ENCODE assay signal across 8 cellular contexts in genomic region chr3:56753206-56753605, GRCh38. TPM values are rescaled to one million over a fixed set of nuclear protein-coding genes. Genes with fewer than 3 reads are reported as not detected.
DNase-seq lines count a peak whose midpoint lies in the region; ATAC-seq lines count a peak whose summit lies in the region.

No MANE protein-coding gene starts in this region.

- H3K27me3 ChIP-seq in adipocyte (replicated peaks; ENCODE audit: control insufficient read depth, insufficient read depth, low read length): no peaks in the 10 kb centered on the region
- H3K27me3 ChIP-seq in MG63: no peaks in the 10 kb centered on the region

- H3K4me3 ChIP-seq in adipocyte (ENCODE audit: low read length) (no peak overlapping the region), MG63 (no peak overlapping the region)

- H3K9me3 ChIP-seq in adipocyte (ENCODE audit: control insufficient read depth, low read length) (peaks cover 15% of the 10 kb centered on the region), MG63 (no peaks in the 10 kb centered on the region)

- peak; percentile 85 for ATAC-seq in HG03354 (IDR thresholded peaks at IDR 0.05; ENCODE audit: poor library complexity, severe bottlenecking, unreplicated experiment)

- DNase-seq in AML-193 (lab: John Stamatoyannopoulos, UW): peak; percentile 84 to 90
- peak; percentile 38 for DNase-seq in GM19240 (ENCODE audit: insufficient read length, low spot score)
- DNase-seq in adipocyte (ENCODE audit: low read depth): peak; percentile 38
- no peak for DNase-seq in C1 segment of cervical spinal cord (lab: John Stamatoyannopoulos, UW)
- no peak for DNase-seq in DMS53 treated with DMSO at 0.1 percent for 48 hours (lab: John Stamatoyannopoulos, UW; ENCODE audit: unreplicated experiment)
- no peak for DNase-seq in MG63
- no peak for DNase-seq in RPMI8226

- no peak overlapping the region for H3K9ac ChIP-seq in adipocyte (ENCODE audit: low read length)

- peaks cover 6% of the 10 kb centered on the region for H3K36me3 ChIP-seq in adipocyte (ENCODE audit: control insufficient read depth, insufficient read depth, low read length, severe bottlenecking)
- H3K36me3 ChIP-seq in MG63: no peaks in the 10 kb centered on the region

- H3K4me1 ChIP-seq in adipocyte (ENCODE audit: control insufficient read depth, insufficient read depth, low read length): peaks cover 25% of the 10 kb centered on the region

RNA-seq across cellular contexts. Expression of gene ARHGEF3, which starts 48.5 kb away (rescaled TPM):
- 0.27 and 0.49 TPM in 2 replicates for total RNA-seq in MG63 (2014; rRNA removed; shearing (Covaris generic); ENCODE audit: low replicate concordance)

Comparison
In these comparisons a context has a peak if more than half of its experiments do, and no peak if none do; other contexts are left out.
1. DNase-seq: peak in AML-193 (2 of 2), GM19240 (single experiment) and adipocyte (single experiment); none in C1 segment of cervical spinal cord (0 of 14), DMS53 treated with DMSO at 0.1 percent for 48 hours (single experiment), MG63 (single experiment) and RPMI8226 (single experiment).